ENCODE assay signal across 10 cellular contexts in the genomic region with DNA sequence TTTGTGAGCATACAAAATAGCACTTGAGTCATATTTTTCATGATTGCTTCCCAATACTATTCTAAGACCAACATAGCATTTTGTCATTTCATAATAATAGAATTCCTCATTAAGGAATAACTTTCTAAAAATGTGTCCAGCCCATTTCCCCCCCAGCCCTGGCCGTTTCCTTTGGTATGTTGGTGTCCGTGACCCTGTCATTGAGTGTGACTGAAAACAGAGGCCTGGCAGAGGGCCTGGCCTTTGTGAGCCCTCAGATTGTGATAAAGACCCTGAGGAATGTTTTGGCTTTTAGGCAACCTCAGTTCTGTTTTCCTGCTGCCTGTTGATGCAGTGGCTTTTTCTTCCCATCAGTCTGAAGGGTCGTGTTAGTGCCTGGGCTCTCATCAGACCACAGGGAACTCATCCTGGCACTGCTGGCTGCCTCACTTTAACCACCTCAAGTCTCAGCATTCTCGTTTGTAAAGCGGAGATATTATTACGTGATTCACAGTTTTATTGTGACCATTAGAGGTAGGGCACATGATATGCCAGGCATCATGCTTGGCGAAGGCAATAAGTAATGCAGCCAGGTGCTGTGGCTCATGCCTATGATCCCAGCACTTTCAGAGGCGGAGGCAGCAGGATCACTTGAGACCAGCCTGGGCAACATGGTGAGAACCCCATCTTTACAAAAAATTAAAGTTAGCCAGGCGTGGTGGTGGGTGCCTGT. TPM values are rescaled to one million over a fixed set of nuclear protein-coding genes. Genes with fewer than 3 reads are reported as not detected.
DNase-seq lines count a peak whose midpoint lies in the region; ATAC-seq and TF ChIP-seq lines count a peak whose summit lies in the region.
"Had no signal": no experiment of that assay in that cellular context is flagged by ENCODE, and none has a peak within 500 bp of the region (broad histone marks: within the 10 kb centered on the region; RNA-seq: fewer than 3 reads in every experiment).

No MANE protein-coding gene starts in this region.

- H3K9me3 Mint-ChIP-seq in activated T-cell treated with anti-CD3 and anti-CD28 coated beads, Interleukin-2, amount 50 U/mL, for 4 hours: no peaks in the 10 kb centered on the region

- H3K4me3 Mint-ChIP-seq in activated T-cell treated with anti-CD3 and anti-CD28 coated beads, Interleukin-2, amount 50 U/mL, for 4 hours: no peak overlapping the region

- TF ChIP-seq POLR2A in right lobe of liver (IDR thresholded peaks at IDR 0.05): no peak
- TF ChIP-seq POLR2A in suprapubic skin (IDR thresholded peaks at IDR 0.05): no peak

- H3K4me1 ChIP-seq in HUES48 (ENCODE audit: control insufficient read depth, insufficient read depth, low read length) (no peaks in the 10 kb centered on the region), colonic mucosa (no peaks in the 10 kb centered on the region), right lobe of liver (no peaks in the 10 kb centered on the region), suprapubic skin (peaks cover 72% of the 10 kb centered on the region)

- intact Hi-C loops in colonic mucosa (cut with DNase I) (no loop called here), right lobe of liver (cut with DNase I) (no loop called here)

- H3K9ac ChIP-seq in HUES48 (ENCODE audit: low read depth, low read length) (no peak overlapping the region), colonic mucosa (ENCODE audit: low read depth in 2 of 2, low read length in 2 of 2) (peak overlapping the region in 1 of 2 donors; percentile 65)

- H3K4me3 ChIP-seq in HUES48 (ENCODE audit: low read depth, low read length) (no peak overlapping the region), colonic mucosa (no peak overlapping the region), right lobe of liver (no peak overlapping the region), suprapubic skin (no peak overlapping the region)

- peak overlapping the region; percentile 44 for H3K27ac ChIP-seq in HUES48 (ENCODE audit: low read depth, low read length)
- peak overlapping the region; percentile 13 for H3K27ac ChIP-seq in colonic mucosa
- peak overlapping the region; percentile 20 to 40 (median 37) for H3K27ac ChIP-seq in right lobe of liver
- H3K27ac ChIP-seq in suprapubic skin: peak overlapping the region; percentile 83

- WGBS in right lobe of liver (ENCODE audit: insufficient coverage, low coverage, low lambda C conversion rate, missing lambda C conversion rate): 64% methylated on average over 8 of the region's 9 CpGs
- WGBS in suprapubic skin: 46% methylated on average over 9 of the region's 9 CpGs

- H3K36me3 Mint-ChIP-seq in activated T-cell treated with anti-CD3 and anti-CD28 coated beads, Interleukin-2, amount 50 U/mL, for 4 hours (ENCODE audit: insufficient read depth): no peaks in the 10 kb centered on the region

- no peak for TF ChIP-seq CTCF in colonic mucosa (IDR thresholded peaks at IDR 0.05)
- no peak for TF ChIP-seq CTCF in right lobe of liver (IDR thresholded peaks at IDR 0.05)
- no peak for TF ChIP-seq CTCF in suprapubic skin (IDR thresholded peaks at IDR 0.05)

- no peaks in the 10 kb centered on the region for H3K27me3 ChIP-seq in HUES48 (ENCODE audit: control insufficient read depth, insufficient read depth, low read length)
- H3K27me3 ChIP-seq in colonic mucosa: no peaks in the 10 kb centered on the region
- no peaks in the 10 kb centered on the region for H3K27me3 ChIP-seq in right lobe of liver
- H3K27me3 ChIP-seq in suprapubic skin: no peaks in the 10 kb centered on the region

- H3K27me3 Mint-ChIP-seq in activated T-cell treated with anti-CD3 and anti-CD28 coated beads, Interleukin-2, amount 50 U/mL, for 4 hours (ENCODE audit: low read depth): no peaks in the 10 kb centered on the region

- H3K4me1 Mint-ChIP-seq in activated T-cell treated with anti-CD3 and anti-CD28 coated beads, Interleukin-2, amount 50 U/mL, for 4 hours (ENCODE audit: low read depth): peaks cover 7% of the 10 kb centered on the region

- TF ChIP-seq EP300 in suprapubic skin (IDR thresholded peaks at IDR 0.05): no peak

- H3K9me3 ChIP-seq in HUES48 (ENCODE audit: control insufficient read depth, insufficient read depth, low read length): no peaks in the 10 kb centered on the region
- H3K9me3 ChIP-seq in colonic mucosa: no peaks in the 10 kb centered on the region
- no peaks in the 10 kb centered on the region for H3K9me3 ChIP-seq in right lobe of liver
- H3K9me3 ChIP-seq in suprapubic skin: no peaks in the 10 kb centered on the region

- H3K36me3 ChIP-seq in HUES48 (ENCODE audit: control insufficient read depth, insufficient read depth, low read length): peaks cover 9% of the 10 kb centered on the region
- no peaks in the 10 kb centered on the region for H3K36me3 ChIP-seq in colonic mucosa
- no peaks in the 10 kb centered on the region for H3K36me3 ChIP-seq in right lobe of liver
- no peaks in the 10 kb centered on the region for H3K36me3 ChIP-seq in suprapubic skin

- ATAC-seq in right lobe of liver (peak; percentile 75 to 84 (median 82)), GM18519 (IDR thresholded peaks at IDR 0.05; ENCODE audit: low FRiP score, unreplicated experiment) (no peak), GM19395 (IDR thresholded peaks at IDR 0.05; ENCODE audit: unreplicated experiment) (no peak), HG02678 (IDR thresholded peaks at IDR 0.05; ENCODE audit: unreplicated experiment) (no peak)
- no peak for ATAC-seq in activated T-cell treated with anti-CD3 and anti-CD28 coated beads, Interleukin-2, amount 50 U/mL, for 4 hours

- DNase-seq in colonic mucosa (no peak), right lobe of liver (peak in 2 of 3 donors; percentile 54 to 62), suprapubic skin (ENCODE audit: low spot score in 2 of 2) (no peak)
- DNase-seq in activated T-cell treated with anti-CD3 and anti-CD28 coated beads, Interleukin-2, amount 50 U/mL, for 4 hours: no peak
- DNase-seq: hypothalamus; stimulated activated CD4-positive, alpha-beta T cell treated with anti-CD3 and anti-CD28 coated beads, Interleukin-4, amount 100 ng/mL, for 4 hours had no signal

RNA-seq across cellular contexts. Expression of a gene that starts 13.8 kb away (rescaled TPM):
- total RNA-seq in colonic mucosa: 100 to 1,000 TPM; 790 to 935 TPM
- total RNA-seq in right lobe of liver: 10 to 100 TPM in 1 of 6 experiments, 1 to 10 TPM in 5; 3.5 to 19.1 (median 6.2) TPM
- total RNA-seq in suprapubic skin: 100 to 1,000 TPM; 359 to 639 (median 494) TPM
- 10 to 100 TPM; 15.6 to 27.5 (median 20.6) TPM for total RNA-seq in activated T-cell treated with anti-CD3 and anti-CD28 coated beads, Interleukin-2, amount 50 U/mL, for 4 hours

RNA-seq across cellular contexts. Expression of a gene that starts 22.0 kb away (rescaled TPM):
- total RNA-seq in colonic mucosa (10 to 100 TPM; 11.0 to 27.8 TPM), right lobe of liver (1 to 10 TPM; 2.7 to 8.7 (median 6.7) TPM), suprapubic skin (10 to 100 TPM in 1 of 4 donors, 1 to 10 TPM in 3; 2.3 to 13.3 (median 7.7) TPM)
- total RNA-seq in activated T-cell treated with anti-CD3 and anti-CD28 coated beads, Interleukin-2, amount 50 U/mL, for 4 hours: 1 to 10 TPM in 1 of 3 donors, under 1 TPM in 2; 0.34 to 1.8 (median 0.46) TPM

RNA-seq across cellular contexts. Expression of a gene that starts 25.9 kb away (rescaled TPM):
- total RNA-seq in colonic mucosa: 100 to 1,000 TPM; 111 to 159 TPM
- total RNA-seq in right lobe of liver: 1 to 10 TPM in 1 of 6 experiments, not detected in 5; 1.8 TPM
- total RNA-seq in suprapubic skin: 100 to 1,000 TPM; 182 to 452 (median 349) TPM
- total RNA-seq in activated T-cell treated with anti-CD3 and anti-CD28 coated beads, Interleukin-2, amount 50 U/mL, for 4 hours: not detected

RNA-seq across cellular contexts. Expression of a gene that starts 37.6 kb away (rescaled TPM):
- total RNA-seq in colonic mucosa: 10 to 100 TPM; 28.8 to 58.3 TPM
- 10 to 100 TPM; 26.3 to 69.7 (median 42.0) TPM for total RNA-seq in right lobe of liver
- 10 to 100 TPM; 14.2 to 36.4 (median 26.1) TPM for total RNA-seq in suprapubic skin
- 10 to 100 TPM; 48.0 to 60.1 (median 50.4) TPM for total RNA-seq in activated T-cell treated with anti-CD3 and anti-CD28 coated beads, Interleukin-2, amount 50 U/mL, for 4 hours

RNA-seq across cellular contexts. Expression of a gene that starts 41.5 kb away (rescaled TPM):
- 10 to 100 TPM; 19.8 to 23.4 TPM for total RNA-seq in colonic mucosa
- total RNA-seq in right lobe of liver: 1 to 10 TPM; 1.1 to 3.1 (median 2.2) TPM
- total RNA-seq in suprapubic skin: 10 to 100 TPM; 18.6 to 27.4 (median 22.8) TPM
- total RNA-seq in activated T-cell treated with anti-CD3 and anti-CD28 coated beads, Interleukin-2, amount 50 U/mL, for 4 hours: 10 to 100 TPM in 1 of 3 donors, 1 to 10 TPM in 2; 9.2 to 10.9 (median 9.8) TPM

Comparison
In these comparisons a context has a peak if more than half of its experiments do, and no peak if none do; other contexts are left out.
1. H3K27ac ChIP-seq: peak in every context shown above with its lines; median percentile 83 in suprapubic skin; 44 in HUES48; 37 in right lobe of liver; 13 in colonic mucosa.
2. DNase-seq: peak in right lobe of liver (2 of 3); none in colonic mucosa (single experiment), suprapubic skin (0 of 2) and activated T-cell treated with anti-CD3 and anti-CD28 coated beads, Interleukin-2, amount 50 U/mL, for 4 hours (single experiment).
3. ATAC-seq: peak in right lobe of liver (4 of 4); none in GM18519 (single experiment), GM19395 (single experiment), HG02678 (single experiment) and activated T-cell treated with anti-CD3 and anti-CD28 coated beads, Interleukin-2, amount 50 U/mL, for 4 hours (0 of 2).
4. RNA of a gene that starts 13.8 kb away (total RNA-seq): 790 to 935 TPM in colonic mucosa and 359 to 639 TPM in suprapubic skin; 15.6 to 27.5 TPM in activated T-cell treated with anti-CD3 and anti-CD28 coated beads, Interleukin-2, amount 50 U/mL, for 4 hours and 3.5 to 19.1 TPM in right lobe of liver; every median in the first group is over 10 times any median in the second.
5. RNA of a gene that starts 25.9 kb away (total RNA-seq): 182 to 452 TPM in suprapubic skin and 111 to 159 TPM in colonic mucosa; 1.8 TPM in right lobe of liver and not detected in activated T-cell treated with anti-CD3 and anti-CD28 coated beads, Interleukin-2, amount 50 U/mL, for 4 hours; every median in the first group is over 10 times any median in the second.